1 cellular context compared by ENCODE assay signal in the genomic region with DNA sequence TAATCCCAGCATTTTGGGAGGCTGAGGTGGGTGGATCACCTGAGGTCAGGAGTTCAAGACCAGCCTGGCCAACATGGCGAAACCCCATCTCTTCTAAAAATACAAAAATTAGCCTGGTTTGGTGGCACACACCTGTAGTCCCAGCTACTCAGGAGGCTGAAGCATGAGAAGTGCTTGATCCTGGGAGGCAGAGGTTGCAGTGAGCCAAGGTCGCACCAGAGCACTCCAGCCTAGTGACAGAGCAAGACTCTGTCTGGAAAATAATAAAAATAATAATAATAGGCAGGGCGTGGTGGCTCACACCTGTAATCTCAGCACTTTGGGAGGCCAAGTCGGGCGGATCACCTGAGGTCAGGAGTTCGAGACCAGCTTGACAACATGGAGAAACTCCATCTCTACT. TPM values are rescaled to one million over a fixed set of nuclear protein-coding genes. Genes with fewer than 3 reads are reported as not detected.
"Had no signal": no experiment of that assay in that cellular context is flagged by ENCODE, and none has a peak within 500 bp of the region (broad histone marks: within the 10 kb centered on the region; RNA-seq: fewer than 3 reads in every experiment).

No MANE protein-coding gene starts in this region.

RNA-seq across cellular contexts. Expression of a gene that starts 34.6 kb away (rescaled TPM):
- total RNA-seq: activated T-helper 1 cell treated with anti-CD3 and anti-CD28 coated beads, Interleukin-12 subunit alpha, Interleukin-12 subunit beta, Interleukin-2, Interleukin-4 antibody, amounts not matched to agents 30 ng/mL and 10 ng/mL and 1 ng/mL, durations not matched to agents 14 hours and 24 hours and 36 hours had no signal
